ENCODE assay signal across 1 cellular context in genomic region chr7:22856437-22856836, GRCh38.
TF ChIP-seq lines count a peak whose summit lies in the region.

No MANE protein-coding gene starts in this region.

TF ChIP-seq in endothelial cell of umbilical vein, 7 proteins besides CTCF, POLR2A, EP300 and RAD21 (continued from another document):
- TF ChIP-seq MAX (IDR thresholded peaks at IDR 0.05; ENCODE audit: insufficient read depth, insufficient read length), result no peak
- TF ChIP-seq EZH2 (IDR thresholded peaks at IDR 0.05; ENCODE audit: borderline replicate concordance, low read depth, low read length, severe bottlenecking), result no peak
- no peak for TF ChIP-seq POLR2AphosphoS5 (IDR thresholded peaks at IDR 0.05; ENCODE audit: insufficient read depth, low read depth, low read length)
- no peak for TF ChIP-seq FOS (IDR thresholded peaks at IDR 0.05; ENCODE audit: borderline replicate concordance, insufficient read depth, low read length)
